Comparison of ENCODE assay signal across 17 cellular contexts in the genomic region with DNA sequence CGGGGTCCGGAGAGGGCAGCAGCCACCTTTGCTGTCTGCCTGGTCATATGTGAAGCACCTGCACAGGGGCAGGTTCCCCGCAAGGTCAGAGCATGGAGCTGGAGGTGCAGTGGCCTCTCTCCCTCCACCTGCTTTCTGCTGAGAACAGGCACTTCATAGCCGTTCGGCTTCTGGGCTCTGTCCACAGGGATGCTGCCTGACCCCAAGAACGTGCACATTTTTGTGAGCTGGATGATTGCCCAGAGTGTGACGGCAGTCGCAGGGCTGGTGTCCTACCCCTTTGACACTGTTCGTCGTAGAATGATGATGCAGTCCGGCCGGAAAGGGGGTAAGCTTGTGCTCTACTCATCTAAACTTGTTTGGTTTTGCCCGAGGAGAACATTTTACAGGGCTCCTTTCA. TPM values are rescaled to one million over a fixed set of nuclear protein-coding genes. Genes with fewer than 3 reads are reported as not detected.
DNase-seq lines count a peak whose midpoint lies in the region; ATAC-seq and TF ChIP-seq lines count a peak whose summit lies in the region.
"Had no signal": no experiment of that assay in that cellular context is flagged by ENCODE, and none has a peak within 500 bp of the region (broad histone marks: within the 10 kb centered on the region; RNA-seq: fewer than 3 reads in every experiment).

No MANE protein-coding gene starts in this region.

- H3K27ac ChIP-seq in osteoblast (ENCODE audit: low read depth, low read length) (no peak overlapping the region), uterus (peak overlapping the region; percentile 0 to 11)
- H3K27ac ChIP-seq: BLaER1 treated with 17β-estradiol and CSF1 and Interleukin-3, amounts not matched to agents 10 nM and 100 nM had no signal

- TF ChIP-seq CTCF in osteoblast (IDR thresholded peaks at IDR 0.05; ENCODE audit: extremely low read depth, low read depth, low read length) (no peak), uterus (IDR thresholded peaks at IDR 0.05) (no peak)

- H3K4me1 ChIP-seq in osteoblast (ENCODE audit: insufficient read depth, low read length) (peaks cover 27% of the 10 kb centered on the region), uterus (no peaks in the 10 kb centered on the region)

- peak; percentile 26 for ATAC-seq in Right ventricle myocardium inferior
- peak; percentile 24 for ATAC-seq in left cardiac atrium
- ATAC-seq in GM18868 (IDR thresholded peaks at IDR 0.05; ENCODE audit: unreplicated experiment), result no peak
- no peak for ATAC-seq in GM18907 (IDR thresholded peaks at IDR 0.05; ENCODE audit: unreplicated experiment)
- ATAC-seq: activated naive CD8-positive, alpha-beta T cell treated with anti-CD3 and anti-CD28 coated beads, Interleukin-2, amount 50 U/mL, for 24 hours; HepG2 had no signal

- DNase-seq in Right ventricle myocardium inferior (ENCODE audit: missing footprints) (no peak), cardiac septum (ENCODE audit: low spot score) (no peak), left cardiac atrium (peak; percentile 61), osteoblast (ENCODE audit: insufficient read length, low spot score, missing footprints) (no peak), uterus (peak in 1 of 2 donors; percentile 26), NCI-H187 treated with DMSO at 0.1 percent for 48 hours (lab: John Stamatoyannopoulos, UW) (no peak)
- DNase-seq: activated CD4-positive, alpha-beta T cell treated with anti-CD3 and anti-CD28 coated beads, Interleukin-2, amount 50 U/mL, for 4 hours; activated naive CD8-positive, alpha-beta T cell treated with anti-CD3 and anti-CD28 coated beads, Interleukin-2, amount 50 U/mL, for 24 hours; activated T-cell treated with anti-CD3 and anti-CD28 coated beads, Interleukin-2, amount 50 U/mL, for 48 hours; cortex of kidney; DMS79 treated with DMSO at 0.1 percent for 48 hours; glutamatergic neuron; NCI-H187 had no signal

- H3K4me3 ChIP-seq in osteoblast (ENCODE audit: insufficient read depth, low read length), result no peak overlapping the region
- no peak overlapping the region for H3K4me3 ChIP-seq in uterus
- H3K4me3 ChIP-seq: BLaER1 treated with 17β-estradiol and CSF1 and Interleukin-3, amounts not matched to agents 10 nM and 100 nM had no signal

- no peaks in the 10 kb centered on the region for H3K27me3 ChIP-seq in osteoblast (ENCODE audit: insufficient read depth, low read length)
- no peaks in the 10 kb centered on the region for H3K27me3 ChIP-seq in uterus

- TF ChIP-seq POLR2A in uterus (IDR thresholded peaks at IDR 0.05), result no peak

- H3K9me3 ChIP-seq in osteoblast (ENCODE audit: low read depth, low read length) (no peaks in the 10 kb centered on the region), uterus (no peaks in the 10 kb centered on the region)
- H3K9me3 ChIP-seq: BLaER1 treated with 17β-estradiol and CSF1 and Interleukin-3, amounts not matched to agents 10 nM and 100 nM had no signal

- peaks cover 18% of the 10 kb centered on the region for H3K79me2 ChIP-seq in osteoblast (ENCODE audit: insufficient read depth, low read length)

- H3K36me3 ChIP-seq in osteoblast (ENCODE audit: insufficient read depth, low read length) (peaks cover 16% of the 10 kb centered on the region), uterus (no peaks in the 10 kb centered on the region)

- no peak overlapping the region for H2AFZ ChIP-seq in osteoblast (ENCODE audit: low read length)

- intact Hi-C loops in Right ventricle myocardium inferior (cut with DNase I), result loop anchor here (5.0 to 10.0 kb wide), 2 partner anchors 37 to 249 kb away; partner anchors contain the start of genes ANKRD37 and LRP2BP
- intact Hi-C loops in cardiac septum (cut with DNase I), result loop anchor here (5.0 to 10.0 kb wide), 3 partner anchors 37 to 501 kb away; partner anchors contain the start of genes CASP3 and PRIMPOL
- intact Hi-C loops in left cardiac atrium (cut with DNase I), result no loop called here
- intact Hi-C loops in uterus (cut with DNase I; ENCODE audit: low total_unique reads), result no loop called here

- H3K4me2 ChIP-seq in osteoblast (ENCODE audit: insufficient read depth, low read length), result peak overlapping the region; percentile 92

- H4K20me1 ChIP-seq in osteoblast (ENCODE audit: insufficient read depth, low read length), result peaks cover 11% of the 10 kb centered on the region

RNA-seq across cellular contexts. Expression of gene SLC25A4, which starts 2.5 kb away (rescaled TPM):
- total RNA-seq in Right ventricle myocardium inferior (2,233 TPM), cardiac septum (1,443 TPM), left cardiac atrium (1,000 to 10,000 TPM; 1,198 to 1,507 TPM), osteoblast (8.3 and 14.1 TPM in 2 replicates), uterus (10 to 100 TPM in 2 of 4 donors, 1 to 10 TPM in 2; 9.5 to 24.4 (median 14.4) TPM)

RNA-seq across cellular contexts. Expression of gene CFAP97, which starts 58.2 kb away (rescaled TPM):
- total RNA-seq in Right ventricle myocardium inferior (11.3 TPM), cardiac septum (14.9 TPM), left cardiac atrium (10 to 100 TPM; 16.8 to 25.9 TPM), osteoblast (74.3 and 77.1 TPM in 2 replicates), uterus (10 to 100 TPM; 20.9 to 63.1 (median 42.0) TPM)

Comparison
In these comparisons a context has a peak if more than half of its experiments do, and no peak if none do; other contexts are left out.
1. intact Hi-C loops: an anchor here in Right ventricle myocardium inferior (5.0 to 10.0 kb wide) and cardiac septum (5.0 to 10.0 kb wide); none called in left cardiac atrium and uterus.
2. ATAC-seq: peak in Right ventricle myocardium inferior (single experiment) and left cardiac atrium (2 of 2); none in GM18868 (single experiment) and GM18907 (single experiment).
3. RNA of gene SLC25A4, which starts 2.5 kb away (total RNA-seq): 2,233 TPM in Right ventricle myocardium inferior (single experiment), 1,198 to 1,507 TPM in left cardiac atrium and 1,443 TPM in cardiac septum (single experiment); 9.5 to 24.4 TPM in uterus and 8.3 to 14.1 TPM in osteoblast; every median in the first group is over 10 times any median in the second.